6 cellular contexts compared by ENCODE assay signal in the genomic region with DNA sequence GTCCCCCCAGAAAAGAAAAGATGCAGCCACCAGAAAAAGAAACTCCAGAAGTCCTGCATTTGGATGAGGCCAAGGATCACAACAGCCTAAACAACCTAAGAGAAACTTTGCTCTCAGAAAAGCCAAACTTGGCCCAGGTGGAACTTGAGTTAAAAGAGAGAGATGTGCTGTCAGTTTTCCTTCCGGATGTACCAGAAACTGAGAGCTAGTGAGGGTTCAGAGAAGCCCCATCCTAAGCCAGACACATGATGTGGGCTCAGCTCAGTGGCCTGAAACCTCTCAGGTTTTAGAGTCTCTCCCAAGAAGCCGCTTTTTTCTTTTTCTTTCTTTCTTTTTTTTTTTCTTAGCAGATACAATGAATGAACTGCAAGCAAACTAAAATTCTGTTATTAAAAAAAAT. TPM values are rescaled to one million over a fixed set of nuclear protein-coding genes. Genes with fewer than 3 reads are reported as not detected.
"Had no signal": no experiment of that assay in that cellular context is flagged by ENCODE, and none has a peak within 500 bp of the region (broad histone marks: within the 10 kb centered on the region; RNA-seq: fewer than 3 reads in every experiment).

No MANE protein-coding gene starts in this region.

- DNase-seq: H9, HCEC 1CT, IMR-90 had no signal

- H3K4me2 ChIP-seq: GM23338 had no signal

- H3K4me3 Mint-ChIP-seq: GM23338, H9 had no signal

- ATAC-seq: GM23338 had no signal

- H3K9me3 Mint-ChIP-seq: GM23338, H9 had no signal

- H3K27ac Mint-ChIP-seq: GM23338, H9 had no signal

- H2AFZ ChIP-seq: GM23338 had no signal

- H3K4me3 ChIP-seq: GM23338 had no signal

RNA-seq across cellular contexts. Expression of a gene that starts 7.8 kb away (rescaled TPM):
- total RNA-seq: GM23338, H1, H9, IMR-90 had no signal
- polyA plus RNA-seq: GM23338, H1, IMR-90 had no signal

RNA-seq across cellular contexts. Expression of a gene that starts 14.8 kb away (rescaled TPM):
- total RNA-seq: HT-29 had no signal

RNA-seq across cellular contexts. Expression of a gene that starts 23.6 kb away (rescaled TPM):
- total RNA-seq: GM23338, H1, H9, HT-29, IMR-90 had no signal
- polyA plus RNA-seq: GM23338, H1, IMR-90 had no signal
